ENCODE assay signal across 8 cellular contexts in genomic region chr14:30621954-30622830, GRCh38. TPM values are rescaled to one million over a fixed set of nuclear protein-coding genes. Genes with fewer than 3 reads are reported as not detected.
DNase-seq lines count a peak whose midpoint lies in the region; ATAC-seq, FAIRE-seq and TF ChIP-seq lines count a peak whose summit lies in the region.

SCFD1 (plus strand) TSS chr14:30622319; CDS start chr14:30622339, 20 bp downstream.

- H3K4me1 ChIP-seq in H1 (replicated peaks in 1 of 4; ENCODE audit: control insufficient read depth in 3 of 4, insufficient read depth in 4 of 4, low read length in 3 of 4), result peaks cover 0 to 5% (median 0%) of the 10 kb centered on the region in 4 experiments; a peak in 1 of 7 replicates

- peaks cover 7% of the 10 kb centered on the region for H3K36me3 Mint-ChIP-seq in memory B cell

- peak within 1 kb of the TSS; percentile 87; the same call in 1 of the 2 replicates for H2AFZ ChIP-seq in H1 (ENCODE audit: low read length)

- H3K27ac Mint-ChIP-seq in memory B cell, result peak within 1 kb of the TSS; percentile 94

- peak within 1 kb of the TSS; percentile 70 for H4K91ac ChIP-seq in H1 (replicated peaks; ENCODE audit: insufficient read length, low read length)

- H2BK15ac ChIP-seq in H1 (ENCODE audit: low read length), result no peak within 1 kb of the TSS

- H3K79me2 ChIP-seq in H1 (ENCODE audit: control insufficient read depth in 1 of 2, insufficient read depth in 2 of 2, low read length in 2 of 2), result peaks cover 9 to 48% of the 10 kb centered on the region in 2 experiments

- peak within 1 kb of the TSS; percentile 10 for H2BK120ac ChIP-seq in H1 (replicated peaks; ENCODE audit: low read depth, low read length)

- ATAC-seq in memory B cell (ENCODE audit: low read depth), result peak; percentile 96

- H4K8ac ChIP-seq in H1 (ENCODE audit: extremely low read depth, insufficient read depth, low read length), result peak within 1 kb of the TSS; percentile 98; the same call in 1 of the 2 replicates

- H3K9ac ChIP-seq in H1 (replicated peaks in 1 of 4; ENCODE audit: extremely low read depth in 1 of 4, low read depth in 3 of 4, low read length in 3 of 4), result peak within 1 kb of the TSS; percentile 93 to 98 (median 95)

- peak; percentile 94 for TF ChIP-seq POLR2A in H1 (IDR thresholded peaks at IDR 0.05; ENCODE audit: control extremely low read depth in 1 of 2, low read depth in 2 of 2, low read length in 2 of 2)

- TF ChIP-seq RAD21 in H1 (IDR thresholded peaks at IDR 0.05 in 1 of 2, conservative IDR thresholded peaks at IDR 0.05 in 1 of 2; ENCODE audit: low read depth in 2 of 2, low read length in 2 of 2), result no peak

- no peaks in the 10 kb centered on the region for H3K9me3 Mint-ChIP-seq in memory B cell

- POLR2A ChIA-PET in H1 (lab: Charles Lee; ENCODE audit: partially characterized antibody), result interaction anchor here (0.6 to 2.0 kb wide), 20 partner anchors 8 to 404 kb away, joined by 3 to 9 read pairs (median 4); partner anchors contain the start of genes COCH, G2E3 and STRN3

- H2BK5ac ChIP-seq in H1 (ENCODE audit: low read depth, low read length), result peak within 1 kb of the TSS; percentile 94

- H3K18ac ChIP-seq in H1 (ENCODE audit: extremely low read depth, low read length), result peak within 1 kb of the TSS; percentile 98

- H2BK20ac ChIP-seq in H1 (ENCODE audit: low read length), result no peak within 1 kb of the TSS

- peak within 1 kb of the TSS; percentile 97 for H4K5ac ChIP-seq in H1 (ENCODE audit: insufficient read length, low read depth, low read length)

- peak within 1 kb of the TSS; percentile 68 to 96 (median 93) for H3K4me3 ChIP-seq in H1 (ENCODE audit: extremely low read depth in 1 of 4, insufficient read depth in 2 of 4, low read depth in 3 of 4, low read length in 4 of 4)

- no peaks in the 10 kb centered on the region for H3K9me3 ChIP-seq in H1 (ENCODE audit: insufficient read depth in 2 of 2, low read depth in 1 of 2, low read length in 1 of 2)

- peak within 1 kb of the TSS; percentile 86 to 94 for H3K4me2 ChIP-seq in H1 (ENCODE audit: insufficient read depth in 1 of 2, low read depth in 2 of 2, low read length in 2 of 2)

- no peak for TF ChIP-seq EP300 in H1 (IDR thresholded peaks at IDR 0.05; ENCODE audit: borderline replicate concordance in 1 of 2, low read depth in 2 of 2, low read length in 2 of 2)

- peak within 1 kb of the TSS; percentile 44 for H3K56ac ChIP-seq in H1 (replicated peaks; ENCODE audit: insufficient read length, low read depth, low read length)

- no peak for TF ChIP-seq CTCF in GM20000 (IDR thresholded peaks at IDR 0.05; ENCODE audit: extremely low read depth, missing control alignments)
- no peak for TF ChIP-seq CTCF in H1 (IDR thresholded peaks at IDR 0.05; ENCODE audit: control extremely low read depth in 1 of 3, insufficient read depth in 1 of 3, low read depth in 1 of 3, low read length in 3 of 3)

- H3K36me3 ChIP-seq in H1 (ENCODE audit: control insufficient read depth in 2 of 4, insufficient read depth in 4 of 4, low read length in 3 of 4), result peaks cover 0 to under 1% (median 0%) of the 10 kb centered on the region in 4 experiments; a peak in 2 of 8 replicates

- H3K79me1 ChIP-seq in H1 (ENCODE audit: low read depth, low read length), result peaks cover 3% of the 10 kb centered on the region; the same call in 1 of the 2 replicates

- peak within 1 kb of the TSS; percentile 98 for H3K4me3 Mint-ChIP-seq in memory B cell

- H2BK12ac ChIP-seq in H1 (ENCODE audit: low read depth, low read length), result peak within 1 kb of the TSS; percentile 94; the same call in 1 of the 2 replicates

- FAIRE-seq in H1 (lab: Jason Lieb, UNC), result peak; percentile 36

- peaks cover 8% of the 10 kb centered on the region; the same call in 1 of the 2 replicates for H3K23me2 ChIP-seq in H1 (ENCODE audit: low read depth, low read length)

- H3K14ac ChIP-seq in H1 (ENCODE audit: insufficient read length), result no peak within 1 kb of the TSS

- peak within 1 kb of the TSS; percentile 14; the same call in 1 of the 2 replicates for H2AK5ac ChIP-seq in H1 (ENCODE audit: low read depth, low read length)

- WGBS in H1 (ENCODE audit: extremely low coverage in 1 of 2, insufficient coverage in 1 of 2, insufficient read length in 1 of 2, insufficient replicate concordance in 2 of 2, low coverage in 1 of 2, low lambda C conversion rate in 2 of 2, missing lambda C conversion rate in 1 of 2), 2 experiments, result 1% methylated on average over 35 of the region's 35 CpGs; no CpG with 5 or more reads in 1 of the 2 experiments

- H3K4ac ChIP-seq in H1 (replicated peaks; ENCODE audit: insufficient read length, low read depth, low read length), result no peak within 1 kb of the TSS

- no peak within 1 kb of the TSS for H3K23ac ChIP-seq in H1 (ENCODE audit: insufficient read length)

- no peaks in the 10 kb centered on the region for H3K27me3 Mint-ChIP-seq in memory B cell

- H3K27ac ChIP-seq in H1 (ENCODE audit: low read depth, low read length), result peak within 1 kb of the TSS; percentile 93

- H4K20me1 ChIP-seq in H1 (replicated peaks in 1 of 2; ENCODE audit: control insufficient read depth in 1 of 2, insufficient read depth in 2 of 2, low read length in 2 of 2), result peaks cover 2 to 3% of the 10 kb centered on the region in 2 experiments

- peaks cover 22% of the 10 kb centered on the region for H3K4me1 Mint-ChIP-seq in memory B cell

- DNase-seq in CMK (ENCODE audit: low read depth) (peak; percentile 57), GM20000 (ENCODE audit: low spot score) (peak; percentile 83), HT1080 (ENCODE audit: low read depth) (peak; percentile 90), NOMO-1 treated with DMSO at 0.1 percent for 48 hours (lab: John Stamatoyannopoulos, UW; ENCODE audit: unreplicated experiment) (peak; percentile 89), H1 (ENCODE audit: low read depth in 1 of 2, low spot score in 2 of 2) (peak; percentile 82 to 94), memory B cell (ENCODE audit: low spot score in 2 of 2) (peak; percentile 87)
- DNase-seq in activated CD8-positive, alpha-beta memory T cell treated with anti-CD3 and anti-CD28 coated beads for 48 hours (ENCODE audit: low read depth in 2 of 3, low spot score in 2 of 3), result peak; percentile 76 to 90 (median 81)
- peak; percentile 90 for DNase-seq in stimulated activated CD8-positive, alpha-beta memory T cell treated with anti-CD3 and anti-CD28 coated beads, Interleukin-12 subunit alpha, Interleukin-12 subunit beta, amount 100 ng/mL, for 4 hours (ENCODE audit: low read depth)

- CTCF ChIA-PET in H1 (lab: Charles Lee; ENCODE audit: partially characterized antibody), result interaction anchor here (0.8 to 1.9 kb wide), 3 partner anchors 11 to 248 kb away, joined by 3 to 4 read pairs (median 4); no protein-coding TSS in a partner anchor

- no peaks in the 10 kb centered on the region for H3K27me3 ChIP-seq in H1 (replicated peaks in 1 of 4; ENCODE audit: control insufficient read depth in 3 of 4, extremely low read depth in 1 of 4, insufficient read depth in 3 of 4, low read length in 3 of 4)

TF ChIP-seq in H1, 55 proteins besides CTCF, POLR2A, EP300 and RAD21 (continues in another document):
- TF ChIP-seq EGR1 (IDR thresholded peaks at IDR 0.05; ENCODE audit: borderline replicate concordance, low read depth, low read length) (0 out of 2 replicates have a peak, but pooled peaks have one; percentile 27), TAF7 (optimal IDR thresholded peaks at IDR 0.05; ENCODE audit: borderline replicate concordance, low read depth, low read length) (peak; percentile 94), RNF2 (IDR thresholded peaks at IDR 0.05; ENCODE audit: borderline replicate concordance, low read depth, low read length, missing control alignments, poor library complexity, severe bottlenecking) (no peak), GTF2F1 (IDR thresholded peaks at IDR 0.05; ENCODE audit: borderline replicate concordance, low read depth, low read length) (no peak), SIX5 (IDR thresholded peaks at IDR 0.05; ENCODE audit: low read depth, low read length) (no peak; the same call in 1 of the 2 replicates), RBBP5 (IDR thresholded peaks at IDR 0.05; ENCODE audit: borderline replicate concordance, low read depth, low read length) (peak; percentile 55; the same call in 1 of the 2 replicates), TEAD4 (IDR thresholded peaks at IDR 0.05; ENCODE audit: low read depth, low read length) (no peak), BCL11A (IDR thresholded peaks at IDR 0.05; ENCODE audit: low read depth in 2 of 2, low read length in 2 of 2) (no peak), KDM1A (IDR thresholded peaks at IDR 0.05; ENCODE audit: borderline replicate concordance, low read length) (no peak), FOSL1 (IDR thresholded peaks at IDR 0.05; ENCODE audit: insufficient read depth, low read depth, low read length) (0 out of 2 replicates have a peak, but pooled peaks have one; percentile 27), CEBPB (IDR thresholded peaks at IDR 0.05; ENCODE audit: low read depth, low read length) (no peak), CTBP2 (IDR thresholded peaks at IDR 0.05; ENCODE audit: borderline replicate concordance, insufficient read depth, insufficient read length, low read length) (no peak), CBX8 (IDR thresholded peaks at IDR 0.05; ENCODE audit: borderline replicate concordance, low read depth, low read length) (no peak), ZNF274 (IDR thresholded peaks at IDR 0.05; ENCODE audit: borderline replicate concordance, extremely low read depth, low read length) (no peak), RFX5 (IDR thresholded peaks at IDR 0.05; ENCODE audit: borderline replicate concordance, low read depth, low read length) (no peak), TAF1 (IDR thresholded peaks at IDR 0.05; ENCODE audit: low read depth, low read length) (peak; percentile 96), RXRA (IDR thresholded peaks at IDR 0.05; ENCODE audit: insufficient read depth, low read depth, low read length) (no peak), SUZ12 (IDR thresholded peaks at IDR 0.05; ENCODE audit: low read length) (no peak), PHF8 (conservative IDR thresholded peaks at IDR 0.05; ENCODE audit: low read depth, low read length) (peak; percentile 98)

RNA-seq across cellular contexts. Expression of gene SCFD1, which starts in this region (rescaled TPM):
- 116 and 121 TPM in 2 replicates for total RNA-seq in HT1080 (2014; rRNA removed; shearing (Covaris generic))
- polyA plus RNA-seq in HT1080 (2015; cell fraction: cytosol; rRNA removed), result 56.0 and 65.8 TPM in 2 replicates
- 63.5 and 71.8 TPM in 2 replicates for polyA plus RNA-seq in HT1080 (2015; cell fraction: nucleus; rRNA removed)
- 64.5 and 65.6 TPM in 2 replicates for total RNA-seq in H1 (2021; fragmentation: NEBNext Ultra II Directional; extraction: Animal tissue kit (Norgen Biotek cat#: 25700))
- polyA plus RNA-seq in H1 (2011; rRNA removed), result 19.6 and 32.8 TPM in 2 replicates
- 40.3 TPM for polyA plus RNA-seq in H1 (2011; cell fraction: cytosol; rRNA removed)
- polyA plus RNA-seq in H1 (2011; cell fraction: nucleus; rRNA removed), result 12.4 TPM
- polyA plus RNA-seq in H1 (2012, experiment 1 of 2), result 34.9 to 59.7 TPM (median 37.5 TPM) in 4 replicates
- polyA plus RNA-seq in H1 (2012, experiment 2 of 2), result 4.6 TPM
- polyA plus RNA-seq in H1 (2013, experiment 1 of 2), result 88.6 TPM
- polyA plus RNA-seq in H1 (2013, experiment 2 of 2), result 94.3 TPM
- polyA minus RNA-seq in H1 (2011; rRNA and poly(A)+ RNA removed), result 56.7 and 74.6 TPM in 2 replicates
- polyA minus RNA-seq in H1 (2011; cell fraction: cytosol; rRNA and poly(A)+ RNA removed), result 41.0 TPM
- polyA minus RNA-seq in H1 (2011; cell fraction: nucleus; rRNA and poly(A)+ RNA removed), result 152 TPM

Comparison
In these comparisons a context has a peak if more than half of its experiments do, and no peak if none do; other contexts are left out.
1. Peak in every context shown above with its lines: DNase-seq, ATAC-seq, H3K4me3 ChIP-seq and H3K27ac ChIP-seq.